In genomic region chr7:134710511-134710853, GRCh38 we compare ENCODE assay signal across 14 cellular contexts.
DNase-seq lines count a peak whose midpoint lies in the region; TF ChIP-seq lines count a peak whose summit lies in the region.
"Had no signal": no experiment of that assay in that cellular context is flagged by ENCODE, and none has a peak within 500 bp of the region (broad histone marks: within the 10 kb centered on the region; RNA-seq: fewer than 3 reads in every experiment).

No MANE protein-coding gene starts in this region.

- H3K9ac ChIP-seq in smooth muscle cell (ENCODE audit: low read depth) (peak overlapping the region; percentile 84), H9 (ENCODE audit: extremely low read depth, insufficient read length, low read length) (no peak overlapping the region)

- peak overlapping the region; percentile 85 for H3K4me2 ChIP-seq in smooth muscle cell
- no peak overlapping the region for H3K4me2 ChIP-seq in H9 (ENCODE audit: insufficient read depth, insufficient read length, low read length)

- H2AFZ ChIP-seq in smooth muscle cell (ENCODE audit: low read depth) (no peak overlapping the region), H9 (ENCODE audit: low read length) (no peak overlapping the region)

- peaks cover 16% of the 10 kb centered on the region for H3K4me1 Mint-ChIP-seq in activated naive CD4-positive, alpha-beta T cell treated with anti-CD3 and anti-CD28 coated beads for 36 hours (ENCODE audit: low read depth)
- H3K4me1 Mint-ChIP-seq in HFFc6 (ENCODE audit: low read depth) (peaks cover 54% of the 10 kb centered on the region), chondrocyte (ENCODE audit: low read depth) (peaks cover 74% of the 10 kb centered on the region), H9 (peaks cover 0 to 7% of the 10 kb centered on the region in 2 experiments; a peak in 1 of 4 replicates)
- H3K4me1 Mint-ChIP-seq: neural crest cell had no signal

- no peak overlapping the region for H3K4ac ChIP-seq in H9 (ENCODE audit: low read depth, low read length)

- peak overlapping the region; percentile 42 for H3K4me3 Mint-ChIP-seq in activated naive CD4-positive, alpha-beta T cell treated with anti-CD3 and anti-CD28 coated beads for 36 hours
- H3K4me3 Mint-ChIP-seq in HFFc6 (no peak overlapping the region), chondrocyte (ENCODE audit: unreplicated experiment) (no peak overlapping the region), H9 (no peak overlapping the region)
- H3K4me3 Mint-ChIP-seq: neural crest cell, WTC11 had no signal

- H3K36me3 Mint-ChIP-seq in activated naive CD4-positive, alpha-beta T cell treated with anti-CD3 and anti-CD28 coated beads for 36 hours (ENCODE audit: low read depth), result no peaks in the 10 kb centered on the region
- peaks cover 15% of the 10 kb centered on the region; the same call in 1 of the 2 replicates for H3K36me3 Mint-ChIP-seq in HFFc6 (ENCODE audit: low read depth)
- H3K36me3 Mint-ChIP-seq in chondrocyte (ENCODE audit: low read depth), result no peaks in the 10 kb centered on the region
- no peaks in the 10 kb centered on the region for H3K36me3 Mint-ChIP-seq in H9 (ENCODE audit: insufficient read depth in 1 of 3, low read depth in 3 of 3)
- H3K36me3 Mint-ChIP-seq: WTC11 had no signal

- H3K4me3 ChIP-seq in smooth muscle cell, result no peak overlapping the region
- H3K4me3 ChIP-seq: left ventricle myocardium inferior, SK-N-MC, spleen had no signal

- peak overlapping the region; percentile 91 for H3K27ac Mint-ChIP-seq in activated naive CD4-positive, alpha-beta T cell treated with anti-CD3 and anti-CD28 coated beads for 36 hours
- H3K27ac Mint-ChIP-seq in HFFc6 (peak overlapping the region; percentile 96; the same call in 1 of the 2 replicates), chondrocyte (ENCODE audit: unreplicated experiment) (peak overlapping the region; percentile 77), H9 (no peak overlapping the region)
- H3K27ac Mint-ChIP-seq: WTC11 had no signal

- no peak overlapping the region for H4K8ac ChIP-seq in H9 (replicated peaks; ENCODE audit: insufficient read length, low read depth, low read length)

- H3K79me2 ChIP-seq in smooth muscle cell (ENCODE audit: low read depth), result peaks cover 21% of the 10 kb centered on the region
- H3K79me2 ChIP-seq in H9 (ENCODE audit: insufficient read depth, low read length), result no peaks in the 10 kb centered on the region

- no peak overlapping the region for H4K91ac ChIP-seq in H9 (ENCODE audit: insufficient read length, low read depth, low read length)

- no peaks in the 10 kb centered on the region for H3K36me3 ChIP-seq in smooth muscle cell (ENCODE audit: low read depth)
- H3K36me3 ChIP-seq: left ventricle myocardium inferior, spleen had no signal

- no peaks in the 10 kb centered on the region for H3K27me3 ChIP-seq in smooth muscle cell (ENCODE audit: low read depth)
- H3K27me3 ChIP-seq in H9 (ENCODE audit: insufficient read depth, low read length), result no peaks in the 10 kb centered on the region
- H3K27me3 ChIP-seq: spleen had no signal

- H4K5ac ChIP-seq in H9 (ENCODE audit: insufficient read length, low read depth, low read length), result no peak overlapping the region

- H3K23ac ChIP-seq in H9 (ENCODE audit: insufficient read length, low read depth, low read length), result no peak overlapping the region

- intact Hi-C loops in activated naive CD4-positive, alpha-beta T cell treated with anti-CD3 and anti-CD28 coated beads for 36 hours (cut with micrococcal nuclease), result loop anchor here (2.0 kb wide), 2 partner anchors 146 to 1628 kb away; partner anchors contain the start of gene CHCHD3

- no peak for DNase-seq in activated naive CD4-positive, alpha-beta T cell treated with anti-CD3 and anti-CD28 coated beads for 36 hours
- DNase-seq in activated naive CD4-positive, alpha-beta T cell treated with anti-CD3 and anti-CD28 coated beads, Interleukin-2, amount 50 U/mL, for 16 hours, result no peak
- DNase-seq in HFFc6 (no peak), chondrocyte (ENCODE audit: low spot score) (no peak), smooth muscle cell (lab: John Stamatoyannopoulos, UW; ENCODE audit: unreplicated experiment) (no peak), H9 (no peak), occipital lobe (lab: John Stamatoyannopoulos, UW) (no peak), SIG-M5 (lab: John Stamatoyannopoulos, UW) (no peak)
- DNase-seq: left ventricle myocardium inferior, NCI-H2227 treated with DMSO at 0.1 percent for 48 hours, spleen had no signal

- H3K9me3 Mint-ChIP-seq in activated naive CD4-positive, alpha-beta T cell treated with anti-CD3 and anti-CD28 coated beads for 36 hours, result no peaks in the 10 kb centered on the region
- H3K9me3 Mint-ChIP-seq in HFFc6 (no peaks in the 10 kb centered on the region), chondrocyte (ENCODE audit: low read depth) (no peaks in the 10 kb centered on the region), H9 (no peaks in the 10 kb centered on the region)
- H3K9me3 Mint-ChIP-seq: neural crest cell, WTC11 had no signal

- no peaks in the 10 kb centered on the region for H3F3A ChIP-seq in smooth muscle cell (ENCODE audit: low read depth)

- WGBS in smooth muscle cell (ENCODE audit: low lambda C conversion rate), result 74% methylated on average over 8 of the region's 8 CpGs
- no CpG with 5 or more reads among the region's 8 CpGs for WGBS in H9 (ENCODE audit: extremely low coverage, insufficient read length, low lambda C conversion rate)

- H3K27ac ChIP-seq in smooth muscle cell (ENCODE audit: low read depth) (peak overlapping the region; percentile 92), H9 (ENCODE audit: insufficient read length, low read depth, low read length) (no peak overlapping the region)
- H3K27ac ChIP-seq: left ventricle myocardium inferior, SK-N-MC had no signal

- no peaks in the 10 kb centered on the region for H3K79me1 ChIP-seq in H9 (ENCODE audit: insufficient read depth, low read depth, low read length, poor library complexity, severe bottlenecking)

- H4K20me1 ChIP-seq in smooth muscle cell (ENCODE audit: low read depth), result peaks cover 7% of the 10 kb centered on the region
- H4K20me1 ChIP-seq in H9 (ENCODE audit: control insufficient read depth, insufficient read depth, insufficient read length), result no peaks in the 10 kb centered on the region

- no peaks in the 10 kb centered on the region for H3K27me3 Mint-ChIP-seq in activated naive CD4-positive, alpha-beta T cell treated with anti-CD3 and anti-CD28 coated beads for 36 hours (ENCODE audit: low read depth)
- H3K27me3 Mint-ChIP-seq in HFFc6 (ENCODE audit: insufficient read depth) (no peaks in the 10 kb centered on the region), chondrocyte (ENCODE audit: low read depth) (no peaks in the 10 kb centered on the region), H9 (ENCODE audit: low read depth) (peaks cover 3% of the 10 kb centered on the region; the same call in 1 of the 2 replicates)

- H3K9me3 ChIP-seq in smooth muscle cell (replicated peaks; ENCODE audit: low read depth), result no peaks in the 10 kb centered on the region
- no peaks in the 10 kb centered on the region for H3K9me3 ChIP-seq in H9 (ENCODE audit: control insufficient read depth, low read depth, low read length)
- H3K9me3 ChIP-seq: left ventricle myocardium inferior, spleen had no signal

- TF ChIP-seq CTCF in HFFc6 (IDR thresholded peaks at IDR 0.05), result no peak
- no peak for TF ChIP-seq CTCF in chondrocyte (IDR thresholded peaks at IDR 0.05)
- no peak for TF ChIP-seq CTCF in smooth muscle cell (IDR thresholded peaks at IDR 0.05; ENCODE audit: borderline replicate concordance, insufficient read depth, poor library complexity, severe bottlenecking)
- no peak for TF ChIP-seq CTCF in H9 (conservative IDR thresholded peaks at IDR 0.05)

- no peak overlapping the region for H2BK5ac ChIP-seq in H9 (ENCODE audit: insufficient read length, low read length)

- H2AK5ac ChIP-seq in H9 (ENCODE audit: insufficient read length, low read length), result no peak overlapping the region

- H2BK15ac ChIP-seq in H9 (ENCODE audit: low read depth, low read length), result no peak overlapping the region

- H3K4me1 ChIP-seq in smooth muscle cell (ENCODE audit: low read depth) (peaks cover 6% of the 10 kb centered on the region), H9 (ENCODE audit: insufficient read depth, low read length) (no peaks in the 10 kb centered on the region; the same call in 1 of the 2 replicates)
- H3K4me1 ChIP-seq: left ventricle myocardium inferior, spleen had no signal

- H3K23me2 ChIP-seq in H9 (ENCODE audit: insufficient read length, low read depth, low read length, poor library complexity, severe bottlenecking), result no peaks in the 10 kb centered on the region

- no peak overlapping the region for H3T11ph ChIP-seq in H9 (ENCODE audit: low read length)

- no peak overlapping the region for H3K18ac ChIP-seq in H9 (ENCODE audit: insufficient read length, low read depth, low read length)

- H3K14ac ChIP-seq in H9 (ENCODE audit: insufficient read depth, low read length), result no peak overlapping the region

- H2BK120ac ChIP-seq in H9 (ENCODE audit: low read depth, low read length, poor library complexity, severe bottlenecking), result no peak overlapping the region

- no peak overlapping the region for H3K56ac ChIP-seq in H9 (ENCODE audit: insufficient read length, low read depth, low read length)

- H2BK12ac ChIP-seq in H9 (ENCODE audit: insufficient read length, low read depth, low read length), result no peak overlapping the region

- CTCF ChIA-PET in activated naive CD4-positive, alpha-beta T cell treated with anti-CD3 and anti-CD28 coated beads for 36 hours (lab: Charles Lee), result interaction anchor here (0.7 to 1.9 kb wide), 6 partner anchors 14 to 148 kb away, joined by 3 to 6 read pairs (median 4); no protein-coding TSS in a partner anchor

- no peak overlapping the region for H2BK20ac ChIP-seq in H9 (ENCODE audit: low read depth, low read length, poor library complexity, severe bottlenecking)

Comparison
In these comparisons a context has a peak if more than half of its experiments do, and no peak if none do; other contexts are left out.
1. H3K27ac Mint-ChIP-seq: peak in activated naive CD4-positive, alpha-beta T cell treated with anti-CD3 and anti-CD28 coated beads for 36 hours (single experiment), HFFc6 (single experiment) and chondrocyte (single experiment); none in H9 (0 of 3).